ENCODE assay signal across 1 cellular context in genomic region chr20:37290158-37290810, GRCh38.
A peak's percentile ranks its signal among the peaks of the same experiment; 100 is the strongest.
TF ChIP-seq lines count a peak whose summit lies in the region.

No MANE protein-coding gene starts in this region.

TF ChIP-seq in GM12878, 131 proteins besides CTCF, POLR2A, EP300 and RAD21:
- TF ChIP-seq GABPA (IDR thresholded peaks at IDR 0.05; ENCODE audit: low read depth) = no peak
- no peak for TF ChIP-seq ATF2 (IDR thresholded peaks at IDR 0.05; ENCODE audit: low read length)
- no peak for TF ChIP-seq E2F4 (IDR thresholded peaks at IDR 0.05; ENCODE audit: low read depth, low read length)
- no peak for TF ChIP-seq SREBF1 (IDR thresholded peaks at IDR 0.05; ENCODE audit: low read length)
- no peak for TF ChIP-seq PAX8 (IDR thresholded peaks at IDR 0.05)
- peak; percentile 94 for TF ChIP-seq MLLT1 (IDR thresholded peaks at IDR 0.05)
- no peak for TF ChIP-seq TBL1XR1 (IDR thresholded peaks at IDR 0.05; ENCODE audit: low read depth, low read length)
